22 cellular contexts compared by ENCODE assay signal in the genomic region with DNA sequence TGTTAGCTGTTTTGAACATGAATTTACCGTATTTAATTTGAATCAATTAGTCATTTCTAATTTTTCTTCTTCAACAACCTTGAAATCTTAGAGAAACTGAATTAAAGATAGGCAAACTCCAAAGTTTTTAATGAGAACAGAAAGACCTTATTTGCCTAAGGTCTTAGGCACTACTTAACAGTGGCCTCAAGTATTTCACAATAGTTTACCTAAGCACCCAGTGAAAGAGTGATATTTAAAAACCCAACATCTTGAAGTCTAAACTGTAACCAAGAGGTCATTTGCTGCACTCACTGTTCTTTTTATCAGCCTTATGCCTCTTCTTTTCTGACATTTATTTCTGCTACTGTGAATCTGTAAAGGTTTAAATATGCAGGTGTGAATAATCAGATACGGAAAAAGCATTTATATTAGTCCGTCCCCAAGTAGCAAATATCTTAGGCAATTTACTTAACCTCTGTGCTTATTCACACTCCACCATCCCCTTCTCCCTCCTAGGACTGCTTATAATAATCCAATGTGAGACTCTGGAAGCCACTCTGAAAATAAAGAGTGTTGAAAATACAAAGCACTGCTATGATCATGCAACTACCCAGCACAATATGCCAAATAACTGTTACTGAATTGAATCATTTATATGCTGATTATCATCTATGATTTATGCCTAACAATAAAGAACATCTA.
"Had no signal": no experiment of that assay in that cellular context is flagged by ENCODE, and none has a peak within 500 bp of the region (broad histone marks: within the 10 kb centered on the region; RNA-seq: fewer than 3 reads in every experiment).

No MANE protein-coding gene starts in this region.

- H3K36me3 Mint-ChIP-seq: activated naive CD4-positive, alpha-beta T cell treated with anti-CD3 and anti-CD28 coated beads, Interleukin-2, amount 50 U/mL, for 24 hours; mesothelial cell of epicardium; naive thymus-derived CD8-positive, alpha-beta T cell had no signal

- H3K27ac ChIP-seq: esophagus squamous epithelium, gastrocnemius medialis, heart left ventricle, prostate gland, right atrium auricular region, WERI-Rb-1 had no signal

- H3K27ac Mint-ChIP-seq: activated naive CD4-positive, alpha-beta T cell treated with anti-CD3 and anti-CD28 coated beads, Interleukin-2, amount 50 U/mL, for 24 hours; effector memory CD8-positive, alpha-beta T cell; mesothelial cell of epicardium; naive thymus-derived CD8-positive, alpha-beta T cell had no signal

- H3K4me3 ChIP-seq: esophagus squamous epithelium, gastrocnemius medialis, heart left ventricle, prostate gland, right atrium auricular region had no signal

- ATAC-seq: effector memory CD8-positive, alpha-beta T cell; gastrocnemius medialis; heart left ventricle; left lobe of liver; naive thymus-derived CD8-positive, alpha-beta T cell; stimulated activated naive CD8-positive, alpha-beta T cell treated with anti-CD3 and anti-CD28 coated beads, Interleukin-15, Interleukin-2, amounts not matched to agents 100 U/mL and 50 U/mL, for 24 hours had no signal

- H3K27me3 Mint-ChIP-seq: activated naive CD4-positive, alpha-beta T cell treated with anti-CD3 and anti-CD28 coated beads, Interleukin-2, amount 50 U/mL, for 24 hours; brain; naive thymus-derived CD8-positive, alpha-beta T cell had no signal

- H3K27me3 ChIP-seq: esophagus squamous epithelium, gastrocnemius medialis, heart left ventricle, right atrium auricular region had no signal

- H3K36me3 ChIP-seq: esophagus squamous epithelium, gastrocnemius medialis, heart left ventricle, prostate gland, right atrium auricular region, WERI-Rb-1 had no signal

- H3K9me3 Mint-ChIP-seq: activated naive CD4-positive, alpha-beta T cell treated with anti-CD3 and anti-CD28 coated beads, Interleukin-2, amount 50 U/mL, for 24 hours; effector memory CD8-positive, alpha-beta T cell; naive thymus-derived CD8-positive, alpha-beta T cell had no signal

- H3K4me1 ChIP-seq: esophagus squamous epithelium, prostate gland, right atrium auricular region had no signal

- H3K9me3 ChIP-seq: esophagus squamous epithelium, gastrocnemius medialis, prostate gland, right atrium auricular region had no signal

- DNase-seq: activated CD4-positive, alpha-beta T cell treated with anti-CD3 and anti-CD28 coated beads for 1 hour; activated gamma-delta T cell treated with Interleukin-2 at 50 U/mL for 16 hours; activated T-cell treated with anti-CD3 and anti-CD28 coated beads, Interleukin-2, amount 50 U/mL, for 1 hour; anterior cingulate cortex; caudate nucleus; effector memory CD8-positive, alpha-beta T cell; esophagus squamous epithelium; gastrocnemius medialis; heart left ventricle; kidney; mammary epithelial cell; naive thymus-derived CD8-positive, alpha-beta T cell; stimulated activated CD4-positive, alpha-beta T cell treated with anti-CD3 and anti-CD28 coated beads, Interleukin-4, amount 100 ng/mL, for 24 hours; stimulated activated naive CD8-positive, alpha-beta T cell treated with anti-CD3 and anti-CD28 coated beads, Interleukin-15, Interleukin-2, amounts not matched to agents 100 U/mL and 50 U/mL, for 24 hours; T-helper 1 cell; WERI-Rb-1 had no signal

- H3K4me3 Mint-ChIP-seq: activated naive CD4-positive, alpha-beta T cell treated with anti-CD3 and anti-CD28 coated beads, Interleukin-2, amount 50 U/mL, for 24 hours; brain; effector memory CD8-positive, alpha-beta T cell; mesothelial cell of epicardium; naive thymus-derived CD8-positive, alpha-beta T cell had no signal
